8 cellular contexts compared by ENCODE assay signal in genomic region chr10:115417585-115418265, GRCh38.
A peak's percentile ranks its signal among the peaks of the same experiment; 100 is the strongest.
DNase-seq lines count a peak whose midpoint lies in the region; ATAC-seq, FAIRE-seq and TF ChIP-seq lines count a peak whose summit lies in the region.

No MANE protein-coding gene starts in this region.

- ATAC-seq in GM19025 (IDR thresholded peaks at IDR 0.05; ENCODE audit: low read depth, unreplicated experiment) (peak; percentile 76), HG03060 (IDR thresholded peaks at IDR 0.05; ENCODE audit: low read depth, unreplicated experiment) (peak; percentile 92)

- H3K9me3 ChIP-seq in NT2/D1 (ENCODE audit: insufficient read depth, low read length) (no peaks in the 10 kb centered on the region), endothelial cell of umbilical vein (replicated peaks; ENCODE audit: control insufficient read depth, insufficient read depth, low read length) (no peaks in the 10 kb centered on the region)

- no peaks in the 10 kb centered on the region for H3K4me1 ChIP-seq in NT2/D1 (ENCODE audit: insufficient read depth, insufficient read length)
- H3K4me1 ChIP-seq in endothelial cell of umbilical vein (ENCODE audit: control insufficient read depth, extremely low read depth, insufficient read depth, low read length): no peaks in the 10 kb centered on the region

- H3K9ac ChIP-seq in NT2/D1 (ENCODE audit: insufficient read length, low read depth): no peak overlapping the region
- H3K9ac ChIP-seq in endothelial cell of umbilical vein (replicated peaks; ENCODE audit: extremely low read depth, insufficient read depth, low read length): no peak overlapping the region

- H3K36me3 ChIP-seq in NT2/D1 (ENCODE audit: insufficient read depth, insufficient read length, low read length) (no peaks in the 10 kb centered on the region), endothelial cell of umbilical vein (ENCODE audit: control insufficient read depth in 2 of 2, extremely low read depth in 1 of 2, insufficient read depth in 2 of 2, low read length in 2 of 2) (no peaks in the 10 kb centered on the region)

- DNase-seq in DMS 273 treated with DMSO at 0.1 percent for 48 hours (lab: John Stamatoyannopoulos, UW): peak; percentile 3
- DNase-seq in NT2/D1 (ENCODE audit: low read depth, low spot score): peak; percentile 63
- DNase-seq in endothelial cell of umbilical vein (ENCODE audit: low read depth, low spot score): peak; percentile 35
- peak; percentile 3 for DNase-seq in skeletal muscle cell (ENCODE audit: low read depth)
- DNase-seq in cortex of kidney (lab: John Stamatoyannopoulos, UW): no peak
- DNase-seq in occipital lobe (lab: John Stamatoyannopoulos, UW): no peak

- no peak overlapping the region for H3K4me2 ChIP-seq in endothelial cell of umbilical vein (ENCODE audit: insufficient read depth, low read length)

- FAIRE-seq in endothelial cell of umbilical vein (lab: Jason Lieb, UNC): peak; percentile 63

- no peak for TF ChIP-seq POLR2A in endothelial cell of umbilical vein (IDR thresholded peaks at IDR 0.05; ENCODE audit: low read depth, low read length)

- no TSS peak for BruUV-seq in endothelial cell of umbilical vein (replicated peaks; lab: Mats Ljungman, UMichigan)

- CTCF ChIA-PET in endothelial cell of umbilical vein (lab: Charles Lee): interaction anchor here (0.9 to 2.5 kb wide), 5 partner anchors 11 to 541 kb away, joined by 3 to 10 read pairs (median 4); no protein-coding TSS in a partner anchor

- TF ChIP-seq CTCF in endothelial cell of umbilical vein (IDR thresholded peaks at IDR 0.05; ENCODE audit: extremely low read depth in 1 of 2, insufficient read depth in 1 of 2, low read depth in 1 of 2, low read length in 2 of 2): peak; percentile 55 to 67

- H3K27me3 ChIP-seq in NT2/D1 (ENCODE audit: insufficient read depth, insufficient read length): no peaks in the 10 kb centered on the region
- H3K27me3 ChIP-seq in endothelial cell of umbilical vein (ENCODE audit: control insufficient read depth in 2 of 2, insufficient read depth in 2 of 2, low read length in 2 of 2): no peaks in the 10 kb centered on the region

- no peaks in the 10 kb centered on the region for H4K20me1 ChIP-seq in endothelial cell of umbilical vein (replicated peaks; ENCODE audit: control insufficient read depth, extremely low read depth, insufficient read depth, low read length)

- no peak overlapping the region for H3K27ac ChIP-seq in endothelial cell of umbilical vein (ENCODE audit: insufficient read depth, low read depth, low read length)

- H3K4me3 ChIP-seq in NT2/D1 (ENCODE audit: insufficient read length, low read depth): no peak overlapping the region
- no peak overlapping the region for H3K4me3 ChIP-seq in endothelial cell of umbilical vein (replicated peaks in 1 of 3; ENCODE audit: insufficient read depth in 1 of 3, low read depth in 1 of 3, low read length in 3 of 3)
- no peak overlapping the region for H3K4me3 ChIP-seq in skeletal muscle cell (ENCODE audit: low read depth, low read length)

- H3K79me2 ChIP-seq in endothelial cell of umbilical vein (ENCODE audit: control insufficient read depth, insufficient read depth, low read length): no peaks in the 10 kb centered on the region

- POLR2A ChIA-PET in endothelial cell of umbilical vein (lab: Charles Lee): no interaction called here

- dilution Hi-C loops in endothelial cell of umbilical vein (cut with MboI; ENCODE audit: extremely low pct_ligation_motif_present, low sequenced_read_pairs): no loop called here

- intact Hi-C loops in endothelial cell of umbilical vein (cut with micrococcal nuclease): loop anchor here (1.0 kb wide), 3 partner anchors 62 to 276 kb away; no protein-coding TSS in a partner anchor

- H3K9me1 ChIP-seq in endothelial cell of umbilical vein (replicated peaks; ENCODE audit: control insufficient read depth, extremely low read depth, insufficient read depth, low read length): no peaks in the 10 kb centered on the region

- no peak overlapping the region for H2AFZ ChIP-seq in endothelial cell of umbilical vein (ENCODE audit: low read depth, low read length)

TF ChIP-seq in endothelial cell of umbilical vein, 7 proteins besides CTCF, POLR2A, EP300 and RAD21:
- TF ChIP-seq FOS (IDR thresholded peaks at IDR 0.05; ENCODE audit: borderline replicate concordance, insufficient read depth, low read length) (no peak), MYC (IDR thresholded peaks at IDR 0.05; ENCODE audit: low read depth, low read length) (no peak), EZH2 (IDR thresholded peaks at IDR 0.05; ENCODE audit: borderline replicate concordance, low read depth, low read length, severe bottlenecking) (no peak), POLR2AphosphoS5 (IDR thresholded peaks at IDR 0.05; ENCODE audit: insufficient read depth, low read depth, low read length) (no peak), JUN (IDR thresholded peaks at IDR 0.05; ENCODE audit: borderline replicate concordance, insufficient read depth, insufficient read length, low read depth) (no peak), GATA2 (IDR thresholded peaks at IDR 0.05; ENCODE audit: insufficient read depth, insufficient read length, low read depth, low read length) (no peak), MAX (IDR thresholded peaks at IDR 0.05; ENCODE audit: insufficient read depth, insufficient read length) (no peak)

Comparison
In these comparisons a context has a peak if more than half of its experiments do, and no peak if none do; other contexts are left out.
1. DNase-seq: peak in DMS 273 treated with DMSO at 0.1 percent for 48 hours (single experiment), NT2/D1 (single experiment), endothelial cell of umbilical vein (single experiment) and skeletal muscle cell (single experiment); none in cortex of kidney (single experiment) and occipital lobe (single experiment).